12 cellular contexts compared by ENCODE assay signal in the genomic region with DNA sequence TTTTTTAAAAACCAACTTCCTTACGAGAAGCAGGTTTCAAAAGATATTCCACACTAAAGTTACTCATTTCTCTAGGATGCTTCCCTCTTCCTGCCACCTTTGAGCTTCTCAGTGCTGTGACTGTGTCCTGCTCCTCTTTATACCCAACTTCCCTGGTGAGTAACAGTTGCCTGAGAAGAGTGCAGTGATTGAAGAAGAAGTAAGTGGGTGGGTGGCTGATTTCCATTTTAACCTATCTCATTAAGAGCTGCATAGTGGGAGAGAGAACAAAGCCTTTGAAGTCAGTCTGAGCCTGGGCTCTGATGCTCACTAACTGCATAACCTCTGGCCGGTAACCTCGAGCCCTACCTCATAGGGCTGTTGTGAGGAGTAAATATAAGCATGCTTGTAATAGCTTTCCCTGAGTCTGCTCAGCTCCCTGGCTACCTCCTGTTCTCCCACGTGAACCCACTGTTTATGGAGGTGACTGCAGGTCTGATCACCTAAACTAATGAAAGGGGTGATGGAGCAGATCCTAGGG.
DNase-seq lines count a peak whose midpoint lies in the region; ATAC-seq and TF ChIP-seq lines count a peak whose summit lies in the region.
"Had no signal": no experiment of that assay in that cellular context is flagged by ENCODE, and none has a peak within 500 bp of the region (broad histone marks: within the 10 kb centered on the region; RNA-seq: fewer than 3 reads in every experiment).

No MANE protein-coding gene starts in this region.

- peak; percentile 61 for DNase-seq in cerebellar cortex (ENCODE audit: low spot score)
- DNase-seq in neural crest cell (ENCODE audit: low read depth, low spot score), result no peak
- DNase-seq in renal cortical epithelial cell (ENCODE audit: low read depth), result peak; percentile 10
- DNase-seq: AML-193; Caco-2; CD4-positive, alpha-beta T cell; GF-D8; H9 had no signal

- H3K36me3 Mint-ChIP-seq in neural crest cell (ENCODE audit: low read depth), result no peaks in the 10 kb centered on the region
- H3K36me3 Mint-ChIP-seq in activated T-helper 17 cell treated with anti-CD3 and anti-CD28 coated beads, Interleukin-2, amount 50 U/mL, for 72 hours (ENCODE audit: low read depth), result no peaks in the 10 kb centered on the region

- H3K27me3 Mint-ChIP-seq in neural crest cell (ENCODE audit: low read depth), result peaks cover 47% of the 10 kb centered on the region
- no peaks in the 10 kb centered on the region for H3K27me3 Mint-ChIP-seq in activated T-helper 17 cell treated with anti-CD3 and anti-CD28 coated beads, Interleukin-2, amount 50 U/mL, for 72 hours
- H3K27me3 Mint-ChIP-seq: CD4-positive, alpha-beta T cell had no signal

- no peak overlapping the region for H3K4me3 Mint-ChIP-seq in neural crest cell
- no peak overlapping the region for H3K4me3 Mint-ChIP-seq in activated T-helper 17 cell treated with anti-CD3 and anti-CD28 coated beads, Interleukin-2, amount 50 U/mL, for 72 hours
- H3K4me3 Mint-ChIP-seq: CD4-positive, alpha-beta T cell; H9 had no signal

- H3K9me3 Mint-ChIP-seq in neural crest cell, result no peaks in the 10 kb centered on the region
- H3K9me3 Mint-ChIP-seq in activated T-helper 17 cell treated with anti-CD3 and anti-CD28 coated beads, Interleukin-2, amount 50 U/mL, for 72 hours, result peaks cover 9% of the 10 kb centered on the region
- H3K9me3 Mint-ChIP-seq: CD4-positive, alpha-beta T cell; H9 had no signal

- TF ChIP-seq CTCF in neural crest cell (conservative IDR thresholded peaks at IDR 0.05), result no peak

- peaks cover 7% of the 10 kb centered on the region for H3K4me1 Mint-ChIP-seq in neural crest cell
- no peaks in the 10 kb centered on the region for H3K4me1 Mint-ChIP-seq in activated T-helper 17 cell treated with anti-CD3 and anti-CD28 coated beads, Interleukin-2, amount 50 U/mL, for 72 hours

- ATAC-seq in activated T-helper 17 cell treated with anti-CD3 and anti-CD28 coated beads, Interleukin-2, amount 50 U/mL, for 72 hours (replicated peaks), result no peak
- ATAC-seq in GM21576 (IDR thresholded peaks at IDR 0.05; ENCODE audit: unreplicated experiment), result no peak
- no peak for ATAC-seq in HG03565 (IDR thresholded peaks at IDR 0.05; ENCODE audit: unreplicated experiment)
- ATAC-seq: A549 had no signal

- peak overlapping the region; percentile 6 for H3K27ac Mint-ChIP-seq in neural crest cell (ENCODE audit: unreplicated experiment)
- H3K27ac Mint-ChIP-seq in activated T-helper 17 cell treated with anti-CD3 and anti-CD28 coated beads, Interleukin-2, amount 50 U/mL, for 72 hours, result no peak overlapping the region
- H3K27ac Mint-ChIP-seq: CD4-positive, alpha-beta T cell; H9 had no signal
